8 cellular contexts compared by ENCODE assay signal in the genomic region with DNA sequence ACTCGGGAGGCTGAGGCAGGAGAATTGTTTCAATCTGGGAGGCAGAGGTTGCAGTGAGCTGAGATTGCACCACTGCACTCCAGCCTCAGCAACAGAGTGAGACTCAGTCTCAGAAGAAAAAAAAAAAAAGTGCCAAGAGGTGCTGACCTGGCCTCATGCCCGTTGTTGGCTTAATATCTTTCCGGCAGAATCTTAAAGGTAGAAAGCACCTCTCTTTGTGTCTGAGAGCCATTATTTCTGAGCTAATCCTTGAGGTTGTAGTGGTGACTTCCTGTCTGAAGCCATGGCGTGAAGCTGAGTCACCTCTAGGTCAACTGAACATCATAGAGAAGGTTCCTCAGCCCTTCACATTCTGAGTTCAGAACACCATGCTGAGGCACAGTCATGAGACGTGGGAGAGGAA.
DNase-seq lines count a peak whose midpoint lies in the region; ATAC-seq lines count a peak whose summit lies in the region.

No MANE protein-coding gene starts in this region.

- H3K27ac Mint-ChIP-seq in T-helper 17 cell: no peak overlapping the region

- DNase-seq in NCI-H1092 treated with DMSO at 0.1 percent for 48 hours (lab: John Stamatoyannopoulos, UW): peak; percentile 10
- DNase-seq in NCI-H1092 (lab: John Stamatoyannopoulos, UW): no peak
- DNase-seq in T-helper 17 cell: no peak
- peak; percentile 36 for DNase-seq in kidney glomerular epithelial cell (lab: John Stamatoyannopoulos, UW)
- no peak for DNase-seq in NCI-H524 treated with DMSO at 0.1 percent for 48 hours (lab: John Stamatoyannopoulos, UW)
- no peak for DNase-seq in hippocampal formation (lab: John Stamatoyannopoulos, UW)
- no peak for DNase-seq in HuH-7 (ENCODE audit: low spot score)

- peaks cover 8% of the 10 kb centered on the region for H3K27me3 Mint-ChIP-seq in T-helper 17 cell

- H3K36me3 Mint-ChIP-seq in T-helper 17 cell (ENCODE audit: low read depth): peaks cover 3% of the 10 kb centered on the region

- ATAC-seq in HG03103 (IDR thresholded peaks at IDR 0.05; ENCODE audit: low read depth, unreplicated experiment) (peak; percentile 76), T-helper 17 cell (peak; percentile 69)

- H3K4me3 Mint-ChIP-seq in T-helper 17 cell: no peak overlapping the region

- peaks cover 2% of the 10 kb centered on the region for H3K4me1 Mint-ChIP-seq in T-helper 17 cell

- H3K9me3 ChIP-seq in T-helper 17 cell (ENCODE audit: control insufficient read depth, low read length, poor library complexity, severe bottlenecking): no peaks in the 10 kb centered on the region

Comparison
In these comparisons a context has a peak if more than half of its experiments do, and no peak if none do; other contexts are left out.
1. DNase-seq: peak in NCI-H1092 treated with DMSO at 0.1 percent for 48 hours (single experiment) and kidney glomerular epithelial cell (single experiment); none in NCI-H1092 (single experiment), T-helper 17 cell (0 of 3), NCI-H524 treated with DMSO at 0.1 percent for 48 hours (single experiment), hippocampal formation (0 of 2) and HuH-7 (single experiment).